Comparison of ENCODE assay signal across 11 cellular contexts in genomic region chr20:43825635-43826034, GRCh38.
"Had no signal": no experiment of that assay in that cellular context is flagged by ENCODE, and none has a peak within 500 bp of the region (broad histone marks: within the 10 kb centered on the region; RNA-seq: fewer than 3 reads in every experiment).

No MANE protein-coding gene starts in this region.

- H3K27ac ChIP-seq: adrenal gland, esophagus squamous epithelium, testis, WERI-Rb-1 had no signal

- H3K4me1 ChIP-seq: adrenal gland, esophagus squamous epithelium, testis had no signal

- DNase-seq: activated CD4-positive, alpha-beta T cell treated with anti-CD3 and anti-CD28 coated beads, Interleukin-2, amount 10 ng/mL, durations not matched to agents 7 days and 5 days; activated naive CD4-positive, alpha-beta T cell treated with anti-CD3 and anti-CD28 coated beads, Interleukin-2, amount 10 ng/mL, durations not matched to agents 7 days and 5 days; esophagus squamous epithelium; foreskin fibroblast; mesendoderm; nephron progenitor cell; stimulated activated CD4-positive, alpha-beta T cell treated with anti-CD3 and anti-CD28 coated beads, Interleukin-2, amount 100 ng/mL, for 48 hours; stimulated activated naive CD8-positive, alpha-beta T cell treated with anti-CD3 and anti-CD28 coated beads, Interleukin-15, Interleukin-2, amounts not matched to agents 100 U/mL and 50 U/mL, for 24 hours; testis; WERI-Rb-1 had no signal

- H3K36me3 ChIP-seq: adrenal gland, esophagus squamous epithelium, WERI-Rb-1 had no signal

- H3K4me3 ChIP-seq: adrenal gland, esophagus squamous epithelium, testis had no signal

- H3K27me3 ChIP-seq: adrenal gland, testis had no signal

- H3K9me3 ChIP-seq: adrenal gland, testis had no signal
